In the genomic region with DNA sequence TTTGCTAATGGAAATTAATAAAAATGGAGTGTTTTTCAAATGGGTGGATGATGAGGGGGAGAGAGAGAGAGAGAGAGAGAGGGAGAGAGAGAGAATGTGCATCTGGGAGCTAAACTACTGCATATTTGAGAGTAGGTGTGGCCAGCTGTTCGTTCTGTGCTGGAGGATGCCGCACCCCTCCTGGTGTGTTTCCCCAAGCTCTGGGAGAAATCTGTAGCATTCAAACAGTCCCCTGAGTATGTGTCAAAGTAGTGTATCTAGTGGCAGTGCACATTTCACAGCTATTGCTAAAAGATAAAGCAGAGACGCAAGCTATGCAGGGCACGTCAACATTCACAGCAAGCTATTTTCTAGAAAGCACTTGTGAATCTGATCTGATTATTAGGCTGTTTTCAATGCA, we compare ENCODE assay signal across 14 cellular contexts.
DNase-seq lines count a peak whose midpoint lies in the region; ATAC-seq and TF ChIP-seq lines count a peak whose summit lies in the region.
"Had no signal": no experiment of that assay in that cellular context is flagged by ENCODE, and none has a peak within 500 bp of the region (broad histone marks: within the 10 kb centered on the region; RNA-seq: fewer than 3 reads in every experiment).

No MANE protein-coding gene starts in this region.

- ATAC-seq in mucosa of descending colon (peak; percentile 43), GM21526 (IDR thresholded peaks at IDR 0.05; ENCODE audit: low FRiP score, unreplicated experiment) (no peak), GM18868 (IDR thresholded peaks at IDR 0.05; ENCODE audit: unreplicated experiment) (no peak)

- no peaks in the 10 kb centered on the region for H3K36me3 ChIP-seq in esophagus (ENCODE audit: control insufficient read depth in 2 of 2, insufficient read depth in 2 of 2, low read length in 1 of 2)
- H3K36me3 ChIP-seq in mucosa of descending colon (ENCODE audit: low read depth): no peaks in the 10 kb centered on the region
- H3K36me3 ChIP-seq: BLaER1 treated with 17β-estradiol and CSF1 and Interleukin-3, amounts not matched to agents 10 nM and 100 nM; ovary; vagina had no signal

- H3K4me3 ChIP-seq in esophagus (ENCODE audit: low read depth in 1 of 2, low read length in 2 of 2) (no peak overlapping the region), mucosa of descending colon (no peak overlapping the region)
- H3K4me3 ChIP-seq: BLaER1 treated with 17β-estradiol and CSF1 and Interleukin-3, amounts not matched to agents 10 nM and 100 nM; ovary; vagina had no signal

- no peaks in the 10 kb centered on the region for H3K27me3 ChIP-seq in esophagus (ENCODE audit: control insufficient read depth in 1 of 2, insufficient read depth in 2 of 2, low read length in 2 of 2)
- H3K27me3 ChIP-seq: BLaER1 treated with 17β-estradiol and CSF1 and Interleukin-3, amounts not matched to agents 10 nM and 100 nM; ovary; vagina had no signal

- no peaks in the 10 kb centered on the region for H3K4me1 ChIP-seq in esophagus (ENCODE audit: control insufficient read depth in 2 of 2, insufficient read depth in 2 of 2, low read length in 1 of 2)
- no peaks in the 10 kb centered on the region for H3K4me1 ChIP-seq in mucosa of descending colon (ENCODE audit: low read depth)
- H3K4me1 ChIP-seq: vagina had no signal

- 41 to 45% methylated on average over 4 of the region's 4 CpGs for WGBS in esophagus, 2 donors

- DNase-seq in HCEC 1CT: peak; percentile 1
- DNase-seq in NCI-H345 (lab: John Stamatoyannopoulos, UW): peak; percentile 78
- peak in 1 of 3 donors; percentile 9 for DNase-seq in mucosa of descending colon
- no peak for DNase-seq in GM10248 (ENCODE audit: extremely low spot score)
- DNase-seq: activated CD4-positive, alpha-beta T cell treated with anti-CD3 and anti-CD28 coated beads, Interleukin-2, amount 50 U/mL, for 1 hour; activated T-cell treated with anti-CD3 and anti-CD28 coated beads, Interleukin-2, amount 50 U/mL, for 1 hour; caudate nucleus; Kasumi-1; ovary had no signal

- intact Hi-C loops in mucosa of descending colon (cut with DNase I, micrococcal nuclease): no loop called here

- no peaks in the 10 kb centered on the region for H3K9me3 ChIP-seq in esophagus (ENCODE audit: control insufficient read depth in 2 of 2, insufficient read depth in 1 of 2, low read depth in 1 of 2, low read length in 1 of 2)
- no peaks in the 10 kb centered on the region for H3K9me3 ChIP-seq in mucosa of descending colon
- H3K9me3 ChIP-seq: ovary, vagina had no signal

- CTCF ChIA-PET in GM10248 (lab: Yijun Ruan, JAX): no interaction called here

- POLR2A ChIA-PET in GM10248 (lab: Yijun Ruan, JAX): no interaction called here

- no peak for TF ChIP-seq CTCF in mucosa of descending colon (IDR thresholded peaks at IDR 0.05)
- TF ChIP-seq CTCF in GM10248 (IDR thresholded peaks at IDR 0.05; ENCODE audit: control extremely low read depth, extremely low read depth, low read depth, missing control alignments): no peak

- peak overlapping the region; percentile 18 to 34 for H3K27ac ChIP-seq in esophagus (ENCODE audit: low read depth in 2 of 2, low read length in 1 of 2)
- H3K27ac ChIP-seq: BLaER1 treated with 17β-estradiol and CSF1 and Interleukin-3, amounts not matched to agents 10 nM and 100 nM; ovary; vagina had no signal
